ENCODE assay signal across 1 cellular context in genomic region chr5:36505021-36505420, GRCh38.
TF ChIP-seq lines count a peak whose summit lies in the region.

No MANE protein-coding gene starts in this region.

TF ChIP-seq in GM23338, 12 proteins besides CTCF, POLR2A, EP300 and RAD21 (continued from another document):
- TF ChIP-seq NANOG (IDR thresholded peaks at IDR 0.05; ENCODE audit: borderline replicate concordance) (no peak), POLR2AphosphoS5 (IDR thresholded peaks at IDR 0.05; ENCODE audit: low read depth) (no peak), EZH2 (IDR thresholded peaks at IDR 0.05; ENCODE audit: low read depth, unreplicated experiment) (no peak), ETS1 (IDR thresholded peaks at IDR 0.05) (no peak), EZH2phosphoT487 (IDR thresholded peaks at IDR 0.05; ENCODE audit: unreplicated experiment) (no peak), ZNF331 (CRISPR knock-in tag; IDR thresholded peaks at IDR 0.05; ENCODE audit: low read depth) (no peak), ZNF462 (CRISPR knock-in tag; IDR thresholded peaks at IDR 0.05) (no peak)
